Comparison of ENCODE assay signal across 8 cellular contexts in genomic region chr4:153467154-153467896, GRCh38. TPM values are rescaled to one million over a fixed set of nuclear protein-coding genes. Genes with fewer than 3 reads are reported as not detected.
DNase-seq lines count a peak whose midpoint lies in the region; ATAC-seq and TF ChIP-seq lines count a peak whose summit lies in the region.

No MANE protein-coding gene starts in this region.

- no peaks in the 10 kb centered on the region for H3K27me3 ChIP-seq in OCI-LY3 (ENCODE audit: low read depth, low read length)
- H3K27me3 ChIP-seq in right atrium auricular region = no peaks in the 10 kb centered on the region
- H3K27me3 ChIP-seq in skeletal muscle satellite cell (ENCODE audit: control insufficient read depth, insufficient read depth, low read length) = no peaks in the 10 kb centered on the region

- H3K36me3 ChIP-seq in OCI-LY3 (replicated peaks; ENCODE audit: low read depth, low read length) = peaks cover 44% of the 10 kb centered on the region
- H3K36me3 ChIP-seq in right atrium auricular region = no peaks in the 10 kb centered on the region
- no peaks in the 10 kb centered on the region for H3K36me3 ChIP-seq in skeletal muscle satellite cell (ENCODE audit: insufficient read depth, low read length)

- peaks cover 52% of the 10 kb centered on the region for H3K4me1 ChIP-seq in OCI-LY3 (ENCODE audit: low read length)
- peaks cover 0 to 50% of the 10 kb centered on the region in 2 donors for H3K4me1 ChIP-seq in right atrium auricular region
- peaks cover 38% of the 10 kb centered on the region for H3K4me1 ChIP-seq in skeletal muscle satellite cell (ENCODE audit: control insufficient read depth, insufficient read depth, low read length)

- H3K4me2 ChIP-seq in OCI-LY3 (ENCODE audit: low read length) (peak overlapping the region; percentile 92), skeletal muscle satellite cell (ENCODE audit: low read length) (peak overlapping the region; percentile 95)

- peak overlapping the region; percentile 92 for H3K27ac Mint-ChIP-seq in activated naive CD8-positive, alpha-beta T cell

- H3K36me3 Mint-ChIP-seq in activated naive CD8-positive, alpha-beta T cell = peaks cover 16% of the 10 kb centered on the region

- no peaks in the 10 kb centered on the region for H3K27me3 Mint-ChIP-seq in activated naive CD8-positive, alpha-beta T cell

- H3K9ac ChIP-seq in OCI-LY3 (ENCODE audit: low read length) (peak overlapping the region; percentile 95), skeletal muscle satellite cell (ENCODE audit: low read depth, low read length) (peak overlapping the region; percentile 83)

- no peaks in the 10 kb centered on the region for H3K9me3 Mint-ChIP-seq in activated naive CD8-positive, alpha-beta T cell (ENCODE audit: low read depth)

- peaks cover 50% of the 10 kb centered on the region for H4K20me1 ChIP-seq in OCI-LY3 (ENCODE audit: insufficient read depth, low read length)

- peaks cover 56% of the 10 kb centered on the region for H3K4me1 Mint-ChIP-seq in activated naive CD8-positive, alpha-beta T cell (ENCODE audit: low read depth)

- DNase-seq in DMS 273 treated with DMSO at 0.1 percent for 48 hours (lab: John Stamatoyannopoulos, UW) (peak; percentile 11), right atrium auricular region (ENCODE audit: low spot score) (no peak), putamen (ENCODE audit: low spot score) (no peak)

- ATAC-seq in GM19351 (IDR thresholded peaks at IDR 0.05; ENCODE audit: unreplicated experiment) (peak; percentile 58), HG03378 (IDR thresholded peaks at IDR 0.05; ENCODE audit: unreplicated experiment) (peak; percentile 43)

- no peak overlapping the region for H2AFZ ChIP-seq in OCI-LY3 (ENCODE audit: low read depth, low read length)

- H3K9me3 ChIP-seq in OCI-LY3 (ENCODE audit: insufficient read depth, low read length) (no peaks in the 10 kb centered on the region), right atrium auricular region (no peaks in the 10 kb centered on the region), skeletal muscle satellite cell (replicated peaks; ENCODE audit: low read length) (no peaks in the 10 kb centered on the region)

- peak overlapping the region; percentile 94 for H3K4me3 Mint-ChIP-seq in activated naive CD8-positive, alpha-beta T cell

- peak overlapping the region; percentile 84 for H3K4me3 ChIP-seq in OCI-LY3 (ENCODE audit: low read length)
- H3K4me3 ChIP-seq in right atrium auricular region = peak overlapping the region; percentile 62 to 90
- peak overlapping the region; percentile 95 for H3K4me3 ChIP-seq in skeletal muscle satellite cell (ENCODE audit: low read length)

- H3K27ac ChIP-seq in OCI-LY3 (ENCODE audit: low read length) = peak overlapping the region; percentile 93
- peak overlapping the region; percentile 79 to 84 for H3K27ac ChIP-seq in right atrium auricular region

- H3K79me2 ChIP-seq in OCI-LY3 (ENCODE audit: low read length) = peaks cover 59% of the 10 kb centered on the region

- no peak for TF ChIP-seq CTCF in OCI-LY3 (IDR thresholded peaks at IDR 0.05; ENCODE audit: low read depth, low read length)
- no peak for TF ChIP-seq CTCF in right atrium auricular region (IDR thresholded peaks at IDR 0.05)

RNA-seq across cellular contexts. Expression of gene TMEM131L, which starts 1.2 kb away (rescaled TPM):
- 10 to 100 TPM; 10.9 to 15.4 TPM for total RNA-seq in right atrium auricular region
- total RNA-seq in skeletal muscle satellite cell (2012; rRNA removed) = 7.2 and 11.2 TPM in 2 replicates
